In genomic region chr17:44543905-44544523, GRCh38 we compare ENCODE assay signal across 2 cellular contexts.
TF ChIP-seq lines count a peak whose summit lies in the region.

No MANE protein-coding gene starts in this region.

TF ChIP-seq in A549, 52 proteins besides CTCF, POLR2A, EP300 and RAD21 (continued from another document):
- TF ChIP-seq REST (IDR thresholded peaks at IDR 0.05) (no peak), RNF2 (IDR thresholded peaks at IDR 0.05; ENCODE audit: borderline replicate concordance, low read depth) (no peak)
TF ChIP-seq in A549: peak in this region for 7.

TF ChIP-seq in K562, 482 proteins besides CTCF, POLR2A, EP300 and RAD21 (continued from another document and continues in another):
- TF ChIP-seq ZNF395 (CRISPR knock-in tag; IDR thresholded peaks at IDR 0.05) (peak; percentile 44; the same call in 1 of the 2 replicates), HDGF (IDR thresholded peaks at IDR 0.05) (0 out of 2 replicates have a peak, but pooled peaks have one; percentile 47), PYGO2 (tag; IDR thresholded peaks at IDR 0.05) (no peak), CCAR2 (IDR thresholded peaks at IDR 0.05; ENCODE audit: low read depth, low read length) (no peak), ADNP (tag; IDR thresholded peaks at IDR 0.05) (peak; percentile 99), DPF2 (IDR thresholded peaks at IDR 0.05) (peak; percentile 39; the same call in 1 of the 2 replicates), PRDM10 (IDR thresholded peaks at IDR 0.05; ENCODE audit: partially characterized antibody) (no peak), ZNF263 (CRISPR knock-in tag; IDR thresholded peaks at IDR 0.05; ENCODE audit: borderline replicate concordance) (no peak), HCFC1 (IDR thresholded peaks at IDR 0.05; ENCODE audit: low read depth, low read length) (no peak), ATF7 (IDR thresholded peaks at IDR 0.05) (peak; percentile 28; the same call in 1 of the 2 replicates), ARID1B (IDR thresholded peaks at IDR 0.05) (peak; percentile 85), SP1 (CRISPR knock-in tag; IDR thresholded peaks at IDR 0.05) (peak; percentile 27; the same call in 1 of the 2 replicates), TEAD1 (CRISPR knock-in tag; IDR thresholded peaks at IDR 0.05) (0 out of 4 replicates have a peak, but pooled peaks of 1 of the 2 experiments have one; percentile 46), CEBPZ (IDR thresholded peaks at IDR 0.05; ENCODE audit: borderline replicate concordance, low read depth, low read length) (no peak), ATF3 (IDR thresholded peaks at IDR 0.05) (peak; percentile 20; the same call in 1 of the 2 replicates), ATF3 (CRISPR knock-in tag; conservative IDR thresholded peaks at IDR 0.05) (no peak), GATA2 (CRISPR knock-in tag; IDR thresholded peaks at IDR 0.05) (0 out of 2 replicates have a peak, but pooled peaks have one; percentile 45), ZNF436 (CRISPR knock-in tag; IDR thresholded peaks at IDR 0.05) (no peak), RCOR1 (IDR thresholded peaks at IDR 0.05; ENCODE audit: borderline replicate concordance in 1 of 2, low read depth in 2 of 2, low read length in 2 of 2) (peak in 1 of 2 experiments; percentile 48; a peak in 1 of 4 replicates), NR3C1 (CRISPR knock-in tag; IDR thresholded peaks at IDR 0.05) (no peak), REST (CRISPR knock-in tag; IDR thresholded peaks at IDR 0.05; ENCODE audit: low read depth) (no peak), NR2C2 (CRISPR knock-in tag; IDR thresholded peaks at IDR 0.05) (no peak), NR2C2 (tag; IDR thresholded peaks at IDR 0.05) (peak; percentile 48; the same call in 1 of the 2 replicates), CBFB (CRISPR knock-in tag; IDR thresholded peaks at IDR 0.05) (no peak), MIER1 (IDR thresholded peaks at IDR 0.05; ENCODE audit: low read depth) (no peak), SMARCA5 (IDR thresholded peaks at IDR 0.05) (peak; percentile 76; the same call in 1 of the 2 replicates), CHD4 (IDR thresholded peaks at IDR 0.05; ENCODE audit: insufficient read depth, insufficient replicate concordance, low read depth, low read length, poor library complexity, severe bottlenecking) (peak; percentile 74), NBN (IDR thresholded peaks at IDR 0.05; ENCODE audit: low read depth) (no peak; the same call in 1 of the 2 replicates), XRCC3 (IDR thresholded peaks at IDR 0.05) (no peak), E4F1 (CRISPR knock-in tag; IDR thresholded peaks at IDR 0.05; ENCODE audit: borderline replicate concordance) (no peak), TAL1 (IDR thresholded peaks at IDR 0.05) (peak; percentile 72), MBD1 (CRISPR knock-in tag; IDR thresholded peaks at IDR 0.05) (no peak), CTBP1 (IDR thresholded peaks at IDR 0.05; ENCODE audit: borderline replicate concordance) (peak; percentile 85; the same call in 1 of the 2 replicates), CLOCK (CRISPR knock-in tag; IDR thresholded peaks at IDR 0.05; ENCODE audit: borderline replicate concordance) (no peak), JUND (IDR thresholded peaks at IDR 0.05; ENCODE audit: borderline replicate concordance, low read depth, low read length) (peak; percentile 20; the same call in 1 of the 2 replicates), JUND (tag; IDR thresholded peaks at IDR 0.05; ENCODE audit: borderline replicate concordance, low read depth, low read length) (no peak; the same call in 2 of the 3 replicates), ERF (CRISPR knock-in tag; IDR thresholded peaks at IDR 0.05) (no peak), ZNF561 (CRISPR knock-in tag; conservative IDR thresholded peaks at IDR 0.05) (no peak), FOSL1 (tag; conservative IDR thresholded peaks at IDR 0.05) (peak; percentile 68), KDM5B (IDR thresholded peaks at IDR 0.05; ENCODE audit: insufficient replicate concordance, low read depth, low read length) (no peak), MTA2 (IDR thresholded peaks at IDR 0.05; ENCODE audit: low read depth) (peak; percentile 62; the same call in 1 of the 2 replicates), ZBTB17 (CRISPR knock-in tag; IDR thresholded peaks at IDR 0.05) (0 out of 2 replicates have a peak, but pooled peaks have one; percentile 28)
